Comparison of ENCODE assay signal across 12 cellular contexts in genomic region chr12:130070017-130070653, GRCh38.
DNase-seq lines count a peak whose midpoint lies in the region; ATAC-seq and TF ChIP-seq lines count a peak whose summit lies in the region.
"Had no signal": no experiment of that assay in that cellular context is flagged by ENCODE, and none has a peak within 500 bp of the region (broad histone marks: within the 10 kb centered on the region; RNA-seq: fewer than 3 reads in every experiment).

No MANE protein-coding gene starts in this region.

- DNase-seq in BE2C (peak; percentile 55), NCI-H2029 (lab: John Stamatoyannopoulos, UW) (peak; percentile 74), heart left ventricle (peak in 1 of 5 donors; percentile 24), omental fat pad (ENCODE audit: low spot score) (peak; percentile 25), NCI-H1105 (lab: John Stamatoyannopoulos, UW) (no peak)
- DNase-seq in activated CD4-positive, alpha-beta T cell treated with anti-CD3 and anti-CD28 coated beads for 4 hours, result no peak
- DNase-seq: activated CD4-positive, alpha-beta T cell treated with anti-CD3 and anti-CD28 coated beads, Interleukin-2, amount 10 ng/mL, durations not matched to agents 7 days and 5 days; activated gamma-delta T cell; upper lobe of right lung had no signal

- H3K4me1 ChIP-seq in BE2C (no peaks in the 10 kb centered on the region), heart left ventricle (peaks cover 0 to 7% (median 0%) of the 10 kb centered on the region in 12 donors), gastroesophageal sphincter (no peaks in the 10 kb centered on the region)
- H3K4me1 ChIP-seq: upper lobe of right lung had no signal

- H3K27ac ChIP-seq in heart left ventricle (no peak overlapping the region), gastroesophageal sphincter (no peak overlapping the region)
- H3K27ac ChIP-seq: HL-60, upper lobe of right lung had no signal

- TF ChIP-seq POLR2A in heart left ventricle (IDR thresholded peaks at IDR 0.05), result no peak
- no peak for TF ChIP-seq POLR2A in gastroesophageal sphincter (IDR thresholded peaks at IDR 0.05)
- TF ChIP-seq POLR2A in GM18505 (IDR thresholded peaks at IDR 0.05; ENCODE audit: borderline replicate concordance, extremely low read depth, insufficient read depth, insufficient read length), result no peak

- no peak for TF ChIP-seq EP300 in gastroesophageal sphincter (IDR thresholded peaks at IDR 0.05)

- TF ChIP-seq CTCF in BE2C (IDR thresholded peaks at IDR 0.05; ENCODE audit: low read depth, low read length) (no peak), heart left ventricle (IDR thresholded peaks at IDR 0.05) (no peak), omental fat pad (IDR thresholded peaks at IDR 0.05) (no peak), gastroesophageal sphincter (IDR thresholded peaks at IDR 0.05) (no peak)

- ATAC-seq in heart left ventricle (peak in 3 of 4 donors; percentile 60 to 70 (median 65)), omental fat pad (ENCODE audit: low FRiP score) (peak; percentile 44), gastroesophageal sphincter (no peak), GM18505 (IDR thresholded peaks at IDR 0.05; ENCODE audit: unreplicated experiment) (no peak)
- ATAC-seq: upper lobe of right lung had no signal

- WGBS in heart left ventricle, 4 donors, result 29 to 41% (median 38%) methylated on average over 15 to 24 of the region's 24 CpGs
- 55% methylated on average over 4 of the region's 24 CpGs; no CpG with 5 or more reads in 1 of the 2 donors for WGBS in gastroesophageal sphincter (ENCODE audit: low coverage in 1 of 2), 2 donors

- no peaks in the 10 kb centered on the region for H3K9me3 ChIP-seq in BE2C
- H3K9me3 ChIP-seq in heart left ventricle, result no peaks in the 10 kb centered on the region
- H3K9me3 ChIP-seq in gastroesophageal sphincter, result no peaks in the 10 kb centered on the region
- H3K9me3 ChIP-seq: upper lobe of right lung had no signal

- H3K36me3 ChIP-seq in BE2C (no peaks in the 10 kb centered on the region), heart left ventricle (no peaks in the 10 kb centered on the region), gastroesophageal sphincter (no peaks in the 10 kb centered on the region)
- H3K36me3 ChIP-seq: upper lobe of right lung had no signal

- H3K27me3 ChIP-seq in BE2C (no peaks in the 10 kb centered on the region), heart left ventricle (peaks cover 0 to 7% (median 0%) of the 10 kb centered on the region in 9 donors), gastroesophageal sphincter (peaks cover 43% of the 10 kb centered on the region)
- H3K27me3 ChIP-seq: upper lobe of right lung had no signal

- intact Hi-C loops in heart left ventricle (cut with DNase I), result no loop called here

- H3K4me3 ChIP-seq in BE2C (ENCODE audit: low read depth, low read length) (peak overlapping the region; percentile 17; the same call in 1 of the 2 replicates), heart left ventricle (peak overlapping the region in 8 of 12 donors; percentile 10 to 51 (median 36)), gastroesophageal sphincter (no peak overlapping the region)
- H3K4me3 ChIP-seq: upper lobe of right lung had no signal

Comparison
In these comparisons a context has a peak if more than half of its experiments do, and no peak if none do; other contexts are left out.
1. DNase-seq: peak in BE2C (single experiment), NCI-H2029 (single experiment) and omental fat pad (single experiment); none in activated CD4-positive, alpha-beta T cell treated with anti-CD3 and anti-CD28 coated beads for 4 hours (0 of 2) and NCI-H1105 (single experiment).
2. H3K4me3 ChIP-seq: peak in BE2C (single experiment) and heart left ventricle (8 of 12); none in gastroesophageal sphincter (0 of 2).
3. ATAC-seq: peak in heart left ventricle (3 of 4) and omental fat pad (single experiment); none in gastroesophageal sphincter (single experiment) and GM18505 (single experiment).